Comparison of ENCODE assay signal across 9 cellular contexts in the genomic region with DNA sequence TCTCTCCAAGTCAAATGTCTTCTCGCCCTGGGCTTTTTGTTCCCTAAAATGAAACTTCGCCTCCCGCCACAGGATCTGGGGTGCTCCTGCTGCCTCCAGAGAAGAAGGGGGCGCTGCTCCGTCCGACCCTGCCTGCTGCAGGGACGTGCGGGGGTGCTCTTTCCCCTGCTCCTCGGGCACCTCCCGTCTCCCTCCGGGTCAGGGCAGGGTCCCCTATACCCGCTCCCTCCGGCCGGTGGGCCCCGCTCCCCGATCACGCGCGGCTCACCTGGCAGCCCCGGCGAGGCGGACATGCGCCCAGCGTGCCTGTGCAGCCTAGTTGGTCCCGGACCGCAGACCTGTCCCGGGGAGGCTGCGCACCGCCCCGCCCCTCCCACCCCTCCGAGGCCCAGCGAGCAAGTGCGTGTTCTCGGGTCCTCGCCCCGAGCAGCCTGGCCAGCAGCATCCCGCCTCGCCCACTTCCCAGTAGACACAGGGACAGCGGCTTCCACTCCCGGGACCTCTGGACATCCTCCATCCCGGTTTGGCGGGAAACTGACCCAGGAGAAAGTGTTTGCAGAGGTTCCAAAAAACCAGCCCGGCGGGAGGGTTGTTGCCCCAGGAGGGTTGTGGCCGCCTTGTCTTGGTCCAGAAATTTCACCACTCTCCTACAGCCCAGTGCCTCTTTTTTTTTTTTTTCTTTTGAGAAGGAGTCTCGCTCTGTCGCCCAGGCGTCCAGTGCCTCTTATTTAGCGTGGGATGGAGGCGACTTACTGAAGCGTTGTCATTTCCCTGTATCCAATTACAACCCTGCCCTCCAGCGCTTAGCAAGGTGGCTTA. TPM values are rescaled to one million over a fixed set of nuclear protein-coding genes. Genes with fewer than 3 reads are reported as not detected.
DNase-seq lines count a peak whose midpoint lies in the region; ATAC-seq and TF ChIP-seq lines count a peak whose summit lies in the region.
"Had no signal": no experiment of that assay in that cellular context is flagged by ENCODE, and none has a peak within 500 bp of the region (broad histone marks: within the 10 kb centered on the region; RNA-seq: fewer than 3 reads in every experiment).

A gene (minus strand): TSS at position 447 of the 819 bp plus-strand sequence. CDS start 6,717 bp downstream, outside the sequence.

- TF ChIP-seq POLR2A in thyroid gland (IDR thresholded peaks at IDR 0.05), result no peak

- WGBS in thyroid gland, 2 donors, result 5 to 11% methylated on average over 22 of the region's 52 CpGs

- H3K4me1 ChIP-seq in colonic mucosa (no peaks in the 10 kb centered on the region), lower lobe of right lung (peaks cover 6% of the 10 kb centered on the region), thyroid gland (peaks cover 6 to 13% of the 10 kb centered on the region in 2 donors), A673 (ENCODE audit: insufficient read depth, low read length, poor library complexity, severe bottlenecking) (no peaks in the 10 kb centered on the region)

- POLR2A ChIA-PET in A673 (lab: Charles Lee; ENCODE audit: low non-redundant PET), result no interaction called here

- peak; percentile 44 to 56 for ATAC-seq in lower lobe of right lung
- no peak for ATAC-seq in HG02870 (IDR thresholded peaks at IDR 0.05; ENCODE audit: unreplicated experiment)

- intact Hi-C loops in colonic mucosa (cut with DNase I) (no loop called here), lower lobe of right lung (cut with DNase I) (no loop called here), thyroid gland (cut with DNase I) (no loop called here), A673 (cut with micrococcal nuclease; ENCODE audit: unreplicated experiment) (no loop called here)

- BruUV-seq in A673 (replicated peaks; lab: Mats Ljungman, UMichigan), result no TSS peak

- peak; percentile 25 for DNase-seq in DMS153 (lab: John Stamatoyannopoulos, UW)
- DNase-seq in DMS153 treated with DMSO at 0.1 percent for 48 hours (lab: John Stamatoyannopoulos, UW; ENCODE audit: unreplicated experiment), result no peak
- DNase-seq in colonic mucosa, result peak; percentile 30
- peak; percentile 46 for DNase-seq in lower lobe of right lung
- peak; percentile 53 to 54 for DNase-seq in thyroid gland
- DNase-seq in A673 (ENCODE audit: low spot score), result no peak
- no peak for DNase-seq in 8988T

- no peaks in the 10 kb centered on the region for H3K9me3 ChIP-seq in colonic mucosa
- no peaks in the 10 kb centered on the region for H3K9me3 ChIP-seq in lower lobe of right lung
- H3K9me3 ChIP-seq in thyroid gland, result no peaks in the 10 kb centered on the region
- no peaks in the 10 kb centered on the region for H3K9me3 ChIP-seq in A673 (ENCODE audit: low read depth, low read length, poor library complexity, severe bottlenecking)

- peak within 1 kb of the TSS; percentile 49 to 58 for H3K9ac ChIP-seq in colonic mucosa (ENCODE audit: low read depth in 2 of 2, low read length in 2 of 2)

- H3K4me3 ChIP-seq in colonic mucosa (peak within 1 kb of the TSS; percentile 45), lower lobe of right lung (peak within 1 kb of the TSS; percentile 58), thyroid gland (replicated peaks in 1 of 3) (peak within 1 kb of the TSS in 2 of 3 donors; percentile 28 to 30), A673 (ENCODE audit: low read depth, low read length, poor library complexity, severe bottlenecking) (no peak within 1 kb of the TSS)
- H3K4me3 ChIP-seq: SK-N-MC had no signal

- CTCF ChIA-PET in A673 (lab: Charles Lee), result no interaction called here

- TF ChIP-seq CTCF in colonic mucosa (IDR thresholded peaks at IDR 0.05), result no peak
- TF ChIP-seq CTCF in lower lobe of right lung (IDR thresholded peaks at IDR 0.05), result no peak
- no peak for TF ChIP-seq CTCF in thyroid gland (IDR thresholded peaks at IDR 0.05)
- TF ChIP-seq CTCF in A673 (conservative IDR thresholded peaks at IDR 0.05; ENCODE audit: low read depth, low read length), result no peak

- H3K27ac ChIP-seq in colonic mucosa (no peak within 1 kb of the TSS), lower lobe of right lung (no peak within 1 kb of the TSS), thyroid gland (no peak within 1 kb of the TSS), A673 (ENCODE audit: low read depth, low read length, poor library complexity, severe bottlenecking) (no peak within 1 kb of the TSS)
- H3K27ac ChIP-seq: SK-N-MC had no signal

- H3K27me3 ChIP-seq in colonic mucosa, result no peaks in the 10 kb centered on the region
- H3K27me3 ChIP-seq in lower lobe of right lung (ENCODE audit: low read depth), result peaks cover 30% of the 10 kb centered on the region
- no peaks in the 10 kb centered on the region for H3K27me3 ChIP-seq in thyroid gland
- H3K27me3 ChIP-seq in A673 (replicated peaks; ENCODE audit: insufficient read depth, low read depth, low read length, poor library complexity), result peaks cover 73% of the 10 kb centered on the region

- H3K36me3 ChIP-seq in colonic mucosa (no peaks in the 10 kb centered on the region), lower lobe of right lung (no peaks in the 10 kb centered on the region), thyroid gland (no peaks in the 10 kb centered on the region), A673 (ENCODE audit: insufficient read depth, low read length, poor library complexity, severe bottlenecking) (no peaks in the 10 kb centered on the region)

RNA-seq across cellular contexts. Expression of the gene that starts here (rescaled TPM):
- 1 to 10 TPM; 1.3 to 2.1 TPM for total RNA-seq in colonic mucosa
- total RNA-seq in lower lobe of right lung, result 0.83 TPM
- 1 to 10 TPM; 1.2 to 6.7 (median 4.4) TPM for total RNA-seq in thyroid gland
- not detected in 2 replicates for total RNA-seq in A673 (2021)

Comparison
In these comparisons a context has a peak if more than half of its experiments do, and no peak if none do; other contexts are left out.
1. DNase-seq: peak in DMS153 (single experiment), colonic mucosa (single experiment) and thyroid gland (2 of 2); none in DMS153 treated with DMSO at 0.1 percent for 48 hours (single experiment), A673 (single experiment) and 8988T (single experiment).
2. Peak in DNase-seq, ATAC-seq and H3K4me3 ChIP-seq in lower lobe of right lung; RNA of the gene not detected or under 1 TPM.